In the genomic region with DNA sequence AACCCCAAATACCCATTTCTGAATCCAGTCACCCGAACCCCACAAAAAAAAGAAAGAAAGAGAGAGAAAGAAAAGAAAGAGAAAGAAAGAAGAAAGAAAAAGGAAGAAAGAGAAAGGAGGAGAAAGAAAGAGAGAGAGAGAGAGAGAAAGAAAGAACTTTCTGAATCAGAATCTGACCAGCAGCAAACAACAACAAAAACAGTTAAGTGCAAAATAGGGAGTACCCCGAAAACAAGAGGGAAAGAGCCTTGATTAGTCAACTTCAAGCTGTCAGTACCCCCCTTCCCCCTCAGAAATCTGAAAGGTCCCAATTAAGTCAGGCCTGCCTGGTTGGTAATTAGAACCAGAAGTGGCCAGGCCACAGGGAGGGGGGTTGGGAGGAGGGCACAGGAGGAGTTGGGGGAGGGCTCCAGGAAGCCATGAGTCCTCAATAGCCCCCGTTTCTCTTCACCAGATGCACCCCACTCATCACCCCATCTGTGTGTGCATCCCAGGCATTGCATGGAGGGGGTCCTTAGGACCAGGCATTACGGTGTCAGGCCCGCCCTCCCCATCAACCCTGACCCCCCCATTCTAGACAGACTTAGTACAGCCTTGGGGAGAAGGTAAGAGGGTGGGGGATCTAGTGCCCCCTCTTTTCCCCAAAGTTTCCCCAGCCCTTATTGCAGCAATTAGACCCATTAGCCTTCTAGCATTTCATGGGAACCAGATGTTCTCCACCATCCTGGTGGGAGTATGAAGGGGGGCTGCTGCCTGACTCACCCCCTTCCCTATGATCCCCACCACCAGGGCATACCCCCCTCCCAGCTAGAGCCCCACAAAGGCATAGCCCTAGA, we compare ENCODE assay signal across 9 cellular contexts. TPM values are rescaled to one million over a fixed set of nuclear protein-coding genes. Genes with fewer than 3 reads are reported as not detected.
DNase-seq lines count a peak whose midpoint lies in the region; ATAC-seq and TF ChIP-seq lines count a peak whose summit lies in the region.
"Had no signal": no experiment of that assay in that cellular context is flagged by ENCODE, and none has a peak within 500 bp of the region (broad histone marks: within the 10 kb centered on the region; RNA-seq: fewer than 3 reads in every experiment).

No MANE protein-coding gene starts in this region.

- no peaks in the 10 kb centered on the region for H3K9me3 ChIP-seq in Karpas-422 (ENCODE audit: low read length)

- H3K4me2 ChIP-seq in Karpas-422 (ENCODE audit: low read depth, low read length, poor library complexity, severe bottlenecking): peak overlapping the region; percentile 100

- no peaks in the 10 kb centered on the region for H4K20me1 ChIP-seq in Karpas-422 (ENCODE audit: insufficient read depth, low read depth, low read length)

- intact Hi-C loops in natural killer cell (cut with micrococcal nuclease): loop anchor here (5.0 kb wide), 2 partner anchors 45 to 75 kb away; a partner anchor contains a TSS
- intact Hi-C loops in lower leg skin (cut with DNase I; ENCODE audit: low total_unique reads): no loop called here

- H3K27ac ChIP-seq in Karpas-422 (ENCODE audit: low read length) (no peak overlapping the region), cingulate gyrus (ENCODE audit: low read depth, low read length) (peak overlapping the region; percentile 39)

- H3K4me3 Mint-ChIP-seq in natural killer cell: peak overlapping the region; percentile 76

- H3K4me1 ChIP-seq in Karpas-422 (ENCODE audit: low read length): peaks cover 28% of the 10 kb centered on the region

- H3K9me3 Mint-ChIP-seq in natural killer cell: no peaks in the 10 kb centered on the region

- no peak overlapping the region; the same call in 1 of the 2 replicates for H2AFZ ChIP-seq in Karpas-422 (ENCODE audit: low read length)

- 0 out of 2 replicates have a peak, but pooled peaks cover 3% of the 10 kb centered on the region for H3K27me3 ChIP-seq in Karpas-422 (ENCODE audit: low read length)

- TF ChIP-seq CTCF in AG10803 (conservative IDR thresholded peaks at IDR 0.05; ENCODE audit: low read length): no peak
- TF ChIP-seq CTCF in natural killer cell (IDR thresholded peaks at IDR 0.05): no peak
- TF ChIP-seq CTCF in lower leg skin (IDR thresholded peaks at IDR 0.05): no peak

- no peaks in the 10 kb centered on the region for H3K79me2 ChIP-seq in Karpas-422 (ENCODE audit: low read length)

- no peaks in the 10 kb centered on the region for H3K9me2 ChIP-seq in Karpas-422 (replicated peaks; ENCODE audit: insufficient read depth, low read length)

- no peaks in the 10 kb centered on the region for H3K27me3 Mint-ChIP-seq in natural killer cell (ENCODE audit: low read depth in 2 of 2)

- no peaks in the 10 kb centered on the region for H3K36me3 Mint-ChIP-seq in natural killer cell

- peak overlapping the region; percentile 94 to 99 for H3K27ac Mint-ChIP-seq in natural killer cell

- H3K4me1 Mint-ChIP-seq in natural killer cell: peaks cover 56 to 83% of the 10 kb centered on the region in 2 donors

- no peak for TF ChIP-seq POLR2A in lower leg skin (IDR thresholded peaks at IDR 0.05)

- H3K4me3 ChIP-seq in AG10803 (ENCODE audit: low read length) (peak overlapping the region; percentile 48), Karpas-422 (ENCODE audit: low read length) (peak overlapping the region; percentile 67), lower leg skin (ENCODE audit: low read depth, poor library complexity, severe bottlenecking) (no peak overlapping the region)

- WGBS in lower leg skin, 2 donors: 22 to 25% methylated on average over 5 of the region's 5 CpGs

- H3K9ac ChIP-seq in Karpas-422 (ENCODE audit: low read length): peak overlapping the region; percentile 91

- ATAC-seq in natural killer cell (no peak), HG02623 (IDR thresholded peaks at IDR 0.05; ENCODE audit: unreplicated experiment) (no peak), GM19351 (IDR thresholded peaks at IDR 0.05; ENCODE audit: unreplicated experiment) (no peak)

- H3K36me3 ChIP-seq in Karpas-422 (ENCODE audit: insufficient read depth, low read length): no peaks in the 10 kb centered on the region

- peak; percentile 76 for DNase-seq in AG10803 (ENCODE audit: low read depth)
- no peak for DNase-seq in Karpas-422
- no peak for DNase-seq in natural killer cell
- no peak for DNase-seq in NCI-H1105 treated with DMSO at 0.1 percent for 48 hours (lab: John Stamatoyannopoulos, UW)
- DNase-seq in lower leg skin (ENCODE audit: low spot score in 2 of 2): no peak

RNA-seq across cellular contexts. Expression of a gene that starts 9.6 kb away (rescaled TPM):
- 1.7 and 6.5 TPM in 2 replicates for total RNA-seq in Karpas-422 (2014; rRNA removed; shearing (Covaris generic); ENCODE audit: low replicate concordance)
- 10 to 100 TPM; 24.0 to 30.6 (median 27.5) TPM for total RNA-seq in natural killer cell
- total RNA-seq in lower leg skin: 100 to 1,000 TPM; 160 to 207 (median 199) TPM

RNA-seq across cellular contexts. Expression of a gene that starts 15.3 kb away (rescaled TPM):
- 124 and 159 TPM in 2 replicates for total RNA-seq in Karpas-422 (2014; rRNA removed; shearing (Covaris generic); ENCODE audit: low replicate concordance)
- total RNA-seq in natural killer cell: 100 to 1,000 TPM; 329 to 441 (median 439) TPM
- 10 to 100 TPM in 1 of 4 donors, 1 to 10 TPM in 3; 6.5 to 13.2 (median 7.8) TPM for total RNA-seq in lower leg skin
- total RNA-seq: pulmonary artery endothelial cell had no signal

RNA-seq across cellular contexts. Expression of a gene that starts 41.7 kb away (rescaled TPM):
- total RNA-seq in Karpas-422 (2014; rRNA removed; shearing (Covaris generic); ENCODE audit: low replicate concordance): 13.1 and 19.2 TPM in 2 replicates
- total RNA-seq in natural killer cell (10 to 100 TPM; 50.8 to 54.4 (median 53.0) TPM), lower leg skin (10 to 100 TPM in 3 of 4 donors, 1 to 10 TPM in 1; 7.2 to 33.6 (median 19.2) TPM)

RNA-seq across cellular contexts. Expression of a gene that starts 41.9 kb away (rescaled TPM):
- 24.0 and 30.6 TPM in 2 replicates for total RNA-seq in Karpas-422 (2014; rRNA removed; shearing (Covaris generic); ENCODE audit: low replicate concordance)
- total RNA-seq in natural killer cell (10 to 100 TPM; 37.1 to 65.9 (median 45.3) TPM), lower leg skin (10 to 100 TPM in 1 of 4 donors, 1 to 10 TPM in 3; 6.1 to 12.1 (median 8.4) TPM)

RNA-seq across cellular contexts. Expression of a gene that starts 45.7 kb away (rescaled TPM):
- total RNA-seq in Karpas-422 (2014; rRNA removed; shearing (Covaris generic); ENCODE audit: low replicate concordance): 9.4 and 22.8 TPM in 2 replicates
- total RNA-seq in natural killer cell (1 to 10 TPM; 1.9 to 5.8 (median 3.1) TPM), lower leg skin (10 to 100 TPM in 1 of 4 donors, 1 to 10 TPM in 3; 4.7 to 13.6 (median 5.8) TPM)
